13 cellular contexts compared by ENCODE assay signal in genomic region chr7:26648429-26649015, GRCh38.
DNase-seq lines count a peak whose midpoint lies in the region; ATAC-seq, FAIRE-seq and TF ChIP-seq lines count a peak whose summit lies in the region.
"Had no signal": no experiment of that assay in that cellular context is flagged by ENCODE, and none has a peak within 500 bp of the region (broad histone marks: within the 10 kb centered on the region; RNA-seq: fewer than 3 reads in every experiment).

No MANE protein-coding gene starts in this region.

- TF ChIP-seq CTCF in bronchial epithelial cell (IDR thresholded peaks at IDR 0.05; ENCODE audit: insufficient read depth, low read length, severe bottlenecking): no peak

- ATAC-seq in stimulated activated naive CD8-positive, alpha-beta T cell treated with anti-CD3 and anti-CD28 coated beads, Interleukin-15, Interleukin-2, amounts not matched to agents 100 U/mL and 50 U/mL, for 24 hours: no peak
- no peak for ATAC-seq in HG02885 (IDR thresholded peaks at IDR 0.05; ENCODE audit: poor library complexity, unreplicated experiment)

- H3K36me3 ChIP-seq in bronchial epithelial cell (ENCODE audit: control insufficient read depth, insufficient read depth, low read length): no peaks in the 10 kb centered on the region
- H3K36me3 ChIP-seq: BLaER1, SJSA1 had no signal

- FAIRE-seq in bronchial epithelial cell (lab: Jason Lieb, UNC): no peak

- peak; percentile 53 for DNase-seq in AG20443 (ENCODE audit: low spot score)
- peak; percentile 24 for DNase-seq in HS-27A (ENCODE audit: low read depth)
- DNase-seq in bronchial epithelial cell (ENCODE audit: low read depth): peak; percentile 68
- DNase-seq in kidney tubule cell (ENCODE audit: low spot score): peak; percentile 85
- no peak for DNase-seq in NCI-H526 treated with DMSO at 0.1 percent for 48 hours (lab: John Stamatoyannopoulos, UW)
- no peak for DNase-seq in stimulated activated naive CD8-positive, alpha-beta T cell treated with anti-CD3 and anti-CD28 coated beads, Interleukin-15, Interleukin-2, amounts not matched to agents 100 U/mL and 50 U/mL, for 24 hours
- no peak for DNase-seq in NCI-H345 (lab: John Stamatoyannopoulos, UW)
- DNase-seq: activated naive CD4-positive, alpha-beta T cell treated with Interleukin-2 at 50 U/mL for 16 hours; NCI-H1930; NCI-H82 had no signal

- H3K4me3 ChIP-seq in bronchial epithelial cell (ENCODE audit: low read depth, low read length): no peak overlapping the region
- H3K4me3 ChIP-seq: BLaER1, SJSA1 had no signal

- H3K27me3 ChIP-seq in bronchial epithelial cell (ENCODE audit: control insufficient read depth, insufficient read depth, low read length): no peaks in the 10 kb centered on the region
- H3K27me3 ChIP-seq: BLaER1, SJSA1 had no signal

Comparison
In these comparisons a context has a peak if more than half of its experiments do, and no peak if none do; other contexts are left out.
1. DNase-seq: peak in AG20443 (single experiment), HS-27A (single experiment), bronchial epithelial cell (single experiment) and kidney tubule cell (single experiment); none in NCI-H526 treated with DMSO at 0.1 percent for 48 hours (single experiment), stimulated activated naive CD8-positive, alpha-beta T cell treated with anti-CD3 and anti-CD28 coated beads, Interleukin-15, Interleukin-2, amounts not matched to agents 100 U/mL and 50 U/mL, for 24 hours (single experiment) and NCI-H345 (single experiment).